19 cellular contexts compared by ENCODE assay signal in the genomic region with DNA sequence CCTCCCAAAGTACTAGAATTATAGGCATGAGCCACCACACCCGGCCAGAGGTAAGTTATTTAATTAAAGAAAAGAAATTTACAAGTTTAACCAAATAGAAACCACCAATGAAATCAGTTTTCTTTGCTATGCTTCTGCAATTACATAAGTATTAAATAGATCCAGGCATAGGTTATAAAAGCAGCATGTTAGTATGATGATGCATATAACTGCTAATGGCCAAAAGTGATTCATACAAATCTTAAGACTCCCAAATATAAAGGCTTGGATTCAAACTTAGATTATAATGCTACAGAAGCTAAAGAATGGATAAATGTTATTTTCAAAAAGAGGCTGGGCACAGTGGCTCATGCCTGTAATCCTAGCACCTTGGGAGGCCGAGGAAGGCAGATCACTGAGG. TPM values are rescaled to one million over a fixed set of nuclear protein-coding genes. Genes with fewer than 3 reads are reported as not detected.
"Had no signal": no experiment of that assay in that cellular context is flagged by ENCODE, and none has a peak within 500 bp of the region (broad histone marks: within the 10 kb centered on the region; RNA-seq: fewer than 3 reads in every experiment).

No MANE protein-coding gene starts in this region.

- H3K4me1 ChIP-seq: heart left ventricle, right atrium auricular region, sigmoid colon, testis, tibial nerve, upper lobe of right lung had no signal

- DNase-seq: effector memory CD4-positive, alpha-beta T cell; heart left ventricle; hippocampal formation; mammary epithelial cell; naive thymus-derived CD4-positive, alpha-beta T cell; nephron progenitor cell; ovary; sigmoid colon; stimulated activated CD4-positive, alpha-beta T cell treated with anti-CD3 and anti-CD28 coated beads, Interleukin-12 subunit alpha, Interleukin-12 subunit beta, amount 100 ng/mL, for 4 hours; stimulated activated CD4-positive, alpha-beta T cell treated with anti-CD3 and anti-CD28 coated beads, Interleukin-2, amount 100 ng/mL, for 48 hours; testis; upper lobe of right lung had no signal

- H3K27me3 ChIP-seq: heart left ventricle, neutrophil, ovary, right atrium auricular region, sigmoid colon, testis, tibial nerve, upper lobe of right lung had no signal

- ATAC-seq: esophagus mucosa; heart left ventricle; left lobe of liver; naive thymus-derived CD4-positive, alpha-beta T cell; upper lobe of right lung had no signal

- H3K36me3 ChIP-seq: ovary had no signal

- H3K9me3 ChIP-seq: heart left ventricle, neutrophil, ovary, right atrium auricular region, sigmoid colon, testis, tibial nerve, upper lobe of right lung had no signal

- H3K4me3 ChIP-seq: heart left ventricle, ovary, right atrium auricular region, sigmoid colon, skin epidermis, testis, tibial nerve, upper lobe of right lung had no signal

- H3K27ac ChIP-seq: heart left ventricle, neutrophil, ovary, right atrium auricular region, sigmoid colon, skin epidermis, testis, tibial nerve, upper lobe of right lung had no signal

RNA-seq across cellular contexts. Expression of gene HDC, which starts 32.8 kb away (rescaled TPM):
- total RNA-seq: glomerular endothelial cell, mammary epithelial cell, right atrium auricular region had no signal
- polyA plus RNA-seq: mammary epithelial cell; naive thymus-derived CD4-positive, alpha-beta T cell had no signal
